Comparison of ENCODE assay signal across 38 cellular contexts in genomic region chr5:8773091-8773615, GRCh38.
DNase-seq lines count a peak whose midpoint lies in the region; ATAC-seq and TF ChIP-seq lines count a peak whose summit lies in the region.
"Had no signal": no experiment of that assay in that cellular context is flagged by ENCODE, and none has a peak within 500 bp of the region (broad histone marks: within the 10 kb centered on the region; RNA-seq: fewer than 3 reads in every experiment).

No MANE protein-coding gene starts in this region.

- H3K4me2 ChIP-seq in GM23248 (ENCODE audit: unreplicated experiment) (peak overlapping the region; percentile 30), osteoblast (ENCODE audit: insufficient read depth, low read length) (no peak overlapping the region)
- H3K4me2 ChIP-seq: GM23338, PC-9 had no signal

- no peaks in the 10 kb centered on the region for H3K79me2 ChIP-seq in GM23248 (ENCODE audit: insufficient read depth)
- H3K79me2 ChIP-seq in osteoblast (ENCODE audit: insufficient read depth, low read length): no peaks in the 10 kb centered on the region

- 73 to 75% methylated on average over 4 of the region's 4 CpGs for whole genome bisulfite sequencing in GM23248 (ENCODE audit: low coverage in 1 of 2, low lambda C conversion rate in 2 of 2, missing lambda C conversion rate in 2 of 2), 2 experiments

- DNase-seq in A172 (ENCODE audit: low spot score) (peak; percentile 12), GM23248 (peak; percentile 76), amniotic epithelial cell (ENCODE audit: low read depth) (peak; percentile 64), glomerular visceral epithelial cell (ENCODE audit: extremely low spot score) (peak; percentile 85), COR-L47 (lab: John Stamatoyannopoulos, UW) (no peak), osteoblast (ENCODE audit: insufficient read length, low spot score, missing footprints) (no peak), left colon (no peak)
- no peak for DNase-seq in CD4-positive, alpha-beta memory T cell
- DNase-seq: activated CD4-positive, alpha-beta T cell treated with anti-CD3 and anti-CD28 coated beads, Interleukin-2, amount 50 U/mL, for 1 hour; activated naive CD4-positive, alpha-beta T cell; activated T-cell treated with anti-CD3 and anti-CD28 coated beads, Interleukin-2, amount 50 U/mL, for 72 hours; amniotic stem cell; DMS79 treated with DMSO at 0.1 percent for 48 hours; endodermal cell; esophagus squamous epithelium; HFFc6; hypothalamus; immature natural killer cell; left ventricle myocardium superior; midbrain; naive thymus-derived CD4-positive, alpha-beta T cell; NCI-H1092; NCI-H1694 treated with DMSO at 0.1 percent for 48 hours; NCI-H510A treated with DMSO at 0.1 percent for 48 hours; occipital lobe; PC-9; SHP77 treated with DMSO at 0.1 percent for 48 hours; stimulated activated CD8-positive, alpha-beta memory T cell treated with anti-CD3 and anti-CD28 coated beads, Interleukin-4, amount 100 ng/mL, for 48 hours; stimulated activated naive CD8-positive, alpha-beta T cell treated with anti-CD3 and anti-CD28 coated beads, Interleukin-15, amount 100 ng/mL, for 72 hours; SW 1271; T-helper 9 cell; WERI-Rb-1 had no signal

- H3K27me3 ChIP-seq in GM23248 (replicated peaks; ENCODE audit: insufficient read depth) (0 out of 2 replicates have a peak, but pooled peaks cover 8% of the 10 kb centered on the region), osteoblast (ENCODE audit: insufficient read depth, low read length) (no peaks in the 10 kb centered on the region)
- H3K27me3 ChIP-seq in CD4-positive, alpha-beta memory T cell (ENCODE audit: insufficient read depth, low read length): no peaks in the 10 kb centered on the region
- H3K27me3 ChIP-seq: esophagus squamous epithelium, gastroesophageal sphincter, vagina had no signal

- no peaks in the 10 kb centered on the region for H4K20me1 ChIP-seq in GM23248 (ENCODE audit: insufficient read depth)
- H4K20me1 ChIP-seq in osteoblast (ENCODE audit: insufficient read depth, low read length): no peaks in the 10 kb centered on the region

- H3K27ac ChIP-seq in GM23248 (no peak overlapping the region), osteoblast (ENCODE audit: low read depth, low read length) (no peak overlapping the region)
- H3K27ac ChIP-seq in CD4-positive, alpha-beta memory T cell (ENCODE audit: low read depth, low read length): no peak overlapping the region
- H3K27ac ChIP-seq: coronary artery, esophagus squamous epithelium, gastroesophageal sphincter, PC-9, skin epidermis, vagina, WERI-Rb-1 had no signal

- no peaks in the 10 kb centered on the region for H3K4me1 Mint-ChIP-seq in CD4-positive, alpha-beta memory T cell
- H3K4me1 Mint-ChIP-seq: B cell; GM23338; immature natural killer cell; naive thymus-derived CD4-positive, alpha-beta T cell; stimulated activated naive CD8-positive, alpha-beta T cell treated with anti-CD3 and anti-CD28 coated beads, Interleukin-15, amount 100 ng/mL, for 72 hours had no signal

- H3F3A ChIP-seq in GM23248 (ENCODE audit: insufficient read depth): 0 out of 2 replicates have a peak, but pooled peaks cover 8% of the 10 kb centered on the region

- no peaks in the 10 kb centered on the region for H3K36me3 ChIP-seq in GM23248 (ENCODE audit: low read depth)
- no peaks in the 10 kb centered on the region for H3K36me3 ChIP-seq in CD4-positive, alpha-beta memory T cell (ENCODE audit: insufficient read depth, low read length)
- H3K36me3 ChIP-seq in osteoblast (ENCODE audit: insufficient read depth, low read length): no peaks in the 10 kb centered on the region
- H3K36me3 ChIP-seq: esophagus squamous epithelium, gastroesophageal sphincter, vagina, WERI-Rb-1 had no signal

- no peaks in the 10 kb centered on the region for H3K27me3 Mint-ChIP-seq in CD4-positive, alpha-beta memory T cell
- H3K27me3 Mint-ChIP-seq: B cell; naive thymus-derived CD4-positive, alpha-beta T cell; stimulated activated naive CD8-positive, alpha-beta T cell treated with anti-CD3 and anti-CD28 coated beads, Interleukin-15, amount 100 ng/mL, for 72 hours had no signal

- CTCF ChIA-PET in CD4-positive, alpha-beta memory T cell (lab: Charles Lee; ENCODE audit: partially characterized antibody): no interaction called here

- in situ Hi-C loops in GM23248 (cut with MboI): no loop called here

- no peak for ATAC-seq in left colon
- ATAC-seq: activated T-cell treated with anti-CD3 and anti-CD28 coated beads, Interleukin-2, amount 50 U/mL, for 72 hours; gastroesophageal sphincter; GM23338; left ventricle myocardium superior; naive thymus-derived CD4-positive, alpha-beta T cell; stimulated activated naive CD8-positive, alpha-beta T cell treated with anti-CD3 and anti-CD28 coated beads, Interleukin-15, amount 100 ng/mL, for 72 hours had no signal

- intact Hi-C loops in CD4-positive, alpha-beta memory T cell (cut with micrococcal nuclease): no loop called here
- intact Hi-C loops in left colon (cut with DNase I, micrococcal nuclease): no loop called here

- POLR2A ChIA-PET in CD4-positive, alpha-beta memory T cell (lab: Charles Lee; ENCODE audit: partially characterized antibody): no interaction called here

- peaks cover 18% of the 10 kb centered on the region for H3K4me1 ChIP-seq in GM23248 (ENCODE audit: insufficient read depth)
- no peaks in the 10 kb centered on the region for H3K4me1 ChIP-seq in CD4-positive, alpha-beta memory T cell (ENCODE audit: insufficient read depth, low read length)
- peaks cover 15% of the 10 kb centered on the region for H3K4me1 ChIP-seq in osteoblast (ENCODE audit: insufficient read depth, low read length)
- H3K4me1 ChIP-seq: esophagus squamous epithelium, gastroesophageal sphincter, vagina had no signal

- H2AFZ ChIP-seq in GM23248 (no peak overlapping the region), osteoblast (ENCODE audit: low read length) (no peak overlapping the region)
- H2AFZ ChIP-seq: GM23338, PC-9 had no signal

- no peak for TF ChIP-seq CTCF in osteoblast (IDR thresholded peaks at IDR 0.05; ENCODE audit: extremely low read depth, low read depth, low read length)

- H3K27ac Mint-ChIP-seq in CD4-positive, alpha-beta memory T cell: no peak overlapping the region
- H3K27ac Mint-ChIP-seq: activated T-cell treated with anti-CD3 and anti-CD28 coated beads, Interleukin-2, amount 50 U/mL, for 72 hours; B cell; endodermal cell; GM23338; HFFc6; immature natural killer cell; naive thymus-derived CD4-positive, alpha-beta T cell; stimulated activated naive CD8-positive, alpha-beta T cell treated with anti-CD3 and anti-CD28 coated beads, Interleukin-15, amount 100 ng/mL, for 72 hours had no signal

- no peaks in the 10 kb centered on the region for H3K36me3 Mint-ChIP-seq in CD4-positive, alpha-beta memory T cell
- H3K36me3 Mint-ChIP-seq: naive thymus-derived CD4-positive, alpha-beta T cell had no signal

- no peak overlapping the region for H3K9ac ChIP-seq in GM23248

- H3K4me3 ChIP-seq in GM23248 (no peak overlapping the region), osteoblast (ENCODE audit: insufficient read depth, low read length) (no peak overlapping the region)
- H3K4me3 ChIP-seq in CD4-positive, alpha-beta memory T cell (ENCODE audit: low read length in 2 of 2): no peak overlapping the region
- H3K4me3 ChIP-seq: coronary artery, esophagus squamous epithelium, gastroesophageal sphincter, GM23338, PC-9, skin epidermis, vagina had no signal

- H3K9me3 ChIP-seq in GM23248 (ENCODE audit: low read depth) (no peaks in the 10 kb centered on the region), osteoblast (ENCODE audit: low read depth, low read length) (no peaks in the 10 kb centered on the region)
- no peaks in the 10 kb centered on the region for H3K9me3 ChIP-seq in CD4-positive, alpha-beta memory T cell (ENCODE audit: control insufficient read depth in 1 of 2, low read length in 2 of 2)
- H3K9me3 ChIP-seq: esophagus squamous epithelium, gastroesophageal sphincter, vagina had no signal

- H3K9me2 ChIP-seq in GM23248 (ENCODE audit: insufficient read depth): no peaks in the 10 kb centered on the region

- H3K9me3 Mint-ChIP-seq in CD4-positive, alpha-beta memory T cell: peaks cover 0 to 15% (median 3%) of the 10 kb centered on the region in 8 donors
- H3K9me3 Mint-ChIP-seq: endodermal cell, GM23338, HFFc6 had no signal

- H3K4me3 Mint-ChIP-seq in CD4-positive, alpha-beta memory T cell: no peak overlapping the region
- H3K4me3 Mint-ChIP-seq: activated T-cell treated with anti-CD3 and anti-CD28 coated beads, Interleukin-2, amount 50 U/mL, for 72 hours; B cell; endodermal cell; GM23338; HFFc6; immature natural killer cell; naive thymus-derived CD4-positive, alpha-beta T cell; stimulated activated naive CD8-positive, alpha-beta T cell treated with anti-CD3 and anti-CD28 coated beads, Interleukin-15, amount 100 ng/mL, for 72 hours had no signal

Comparison
In these comparisons a context has a peak if more than half of its experiments do, and no peak if none do; other contexts are left out.
1. DNase-seq: peak in A172 (single experiment), GM23248 (single experiment), amniotic epithelial cell (single experiment) and glomerular visceral epithelial cell (single experiment); none in CD4-positive, alpha-beta memory T cell (0 of 5), COR-L47 (single experiment), osteoblast (single experiment) and left colon (0 of 2).